In the genomic region with DNA sequence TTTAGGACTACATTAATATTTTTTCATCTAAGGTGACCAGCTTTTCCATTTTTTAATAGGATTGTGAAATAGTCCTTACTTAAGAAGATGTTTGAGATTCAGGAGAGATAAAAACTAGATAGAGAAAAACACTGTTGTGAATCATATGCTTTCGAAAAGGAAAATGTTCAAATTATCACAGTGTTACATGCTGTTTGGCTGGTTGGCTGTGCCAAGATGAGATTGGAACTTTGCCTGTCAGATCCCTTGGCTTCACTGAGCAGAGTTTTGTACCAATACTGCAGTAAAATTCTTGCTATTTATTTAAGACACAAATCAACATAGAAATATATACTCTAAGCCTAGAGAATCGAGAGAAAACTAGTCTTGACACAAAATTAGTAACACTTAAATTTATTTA, we compare ENCODE assay signal across 23 cellular contexts.
"Had no signal": no experiment of that assay in that cellular context is flagged by ENCODE, and none has a peak within 500 bp of the region (broad histone marks: within the 10 kb centered on the region; RNA-seq: fewer than 3 reads in every experiment).

No MANE protein-coding gene starts in this region.

- H3K27me3 Mint-ChIP-seq: activated naive CD4-positive, alpha-beta T cell treated with anti-CD3 and anti-CD28 coated beads, Interleukin-2, amount 50 U/mL, for 24 hours; activated T-cell treated with anti-CD3 and anti-CD28 coated beads, Interleukin-2, amount 50 U/mL, for 24 hours had no signal

- H3K36me3 ChIP-seq: WERI-Rb-1 had no signal

- H3K27me3 ChIP-seq: body of pancreas had no signal

- H3K27ac Mint-ChIP-seq: activated CD8-positive, alpha-beta T cell treated with anti-CD3 and anti-CD28 coated beads, Interleukin-2, amount 10 ng/mL, durations not matched to agents 7 days and 5 days; activated naive CD4-positive, alpha-beta T cell treated with anti-CD3 and anti-CD28 coated beads, Interleukin-2, amount 50 U/mL, for 24 hours; activated T-cell treated with anti-CD3 and anti-CD28 coated beads, Interleukin-2, amount 50 U/mL, for 24 hours; activated T-helper 1 cell treated with anti-CD3 and anti-CD28 coated beads, Interleukin-12 subunit alpha, Interleukin-12 subunit beta, Interleukin-2, Interleukin-4 antibody, amounts not matched to agents 30 ng/mL and 10 ng/mL and 1 ng/mL, durations not matched to agents 14 hours and 24 hours and 36 hours had no signal

- DNase-seq: activated CD4-positive, alpha-beta T cell treated with anti-CD3 and anti-CD28 coated beads for 4 hours; activated CD8-positive, alpha-beta memory T cell treated with anti-CD3 and anti-CD28 coated beads, Interleukin-2, amount 50 U/mL, for 48 hours; activated CD8-positive, alpha-beta T cell treated with anti-CD3 and anti-CD28 coated beads, Interleukin-2, amount 10 ng/mL, durations not matched to agents 7 days and 5 days; activated effector memory CD4-positive, alpha-beta T cell treated with Interleukin-2 at 50 U/mL for 16 hours; activated naive CD4-positive, alpha-beta T cell; activated T-cell treated with anti-CD3 and anti-CD28 coated beads, Interleukin-2, amount 50 U/mL, for 24 hours; aorta; NCI-H1092; NCI-H1417; NCI-H1930; NCI-H2171; NCI-H2227 treated with DMSO at 0.1 percent for 48 hours; NCI-H446 treated with DMSO at 0.1 percent for 48 hours; NCI-H524 treated with DMSO at 0.1 percent for 48 hours; NCI-H748 treated with DMSO at 0.1 percent for 48 hours; SIG-M5; T-helper 1 cell; WERI-Rb-1 had no signal

- H3K4me3 Mint-ChIP-seq: activated CD8-positive, alpha-beta T cell treated with anti-CD3 and anti-CD28 coated beads, Interleukin-2, amount 10 ng/mL, durations not matched to agents 7 days and 5 days; activated naive CD4-positive, alpha-beta T cell treated with anti-CD3 and anti-CD28 coated beads, Interleukin-2, amount 50 U/mL, for 24 hours; activated T-cell treated with anti-CD3 and anti-CD28 coated beads, Interleukin-2, amount 50 U/mL, for 24 hours; activated T-helper 1 cell treated with anti-CD3 and anti-CD28 coated beads, Interleukin-12 subunit alpha, Interleukin-12 subunit beta, Interleukin-2, Interleukin-4 antibody, amounts not matched to agents 30 ng/mL and 10 ng/mL and 1 ng/mL, durations not matched to agents 14 hours and 24 hours and 36 hours; central memory CD8-positive, alpha-beta T cell had no signal

- H3K27ac ChIP-seq: body of pancreas, WERI-Rb-1 had no signal

- H3K9me3 Mint-ChIP-seq: activated naive CD4-positive, alpha-beta T cell treated with anti-CD3 and anti-CD28 coated beads, Interleukin-2, amount 50 U/mL, for 24 hours; activated T-cell treated with anti-CD3 and anti-CD28 coated beads, Interleukin-2, amount 50 U/mL, for 24 hours; activated T-helper 1 cell treated with anti-CD3 and anti-CD28 coated beads, Interleukin-12 subunit alpha, Interleukin-12 subunit beta, Interleukin-2, Interleukin-4 antibody, amounts not matched to agents 30 ng/mL and 10 ng/mL and 1 ng/mL, durations not matched to agents 14 hours and 24 hours and 36 hours; central memory CD8-positive, alpha-beta T cell had no signal

- ATAC-seq: activated CD4-positive, CD25-positive, alpha-beta regulatory T cell treated with anti-CD3 and anti-CD28 coated beads, Interleukin-2, amount 50 U/mL, for 24 hours; activated CD8-positive, alpha-beta T cell treated with anti-CD3 and anti-CD28 coated beads, Interleukin-2, amount 10 ng/mL, durations not matched to agents 7 days and 5 days; body of pancreas had no signal

- H3K4me3 ChIP-seq: body of pancreas had no signal

- H3K9me3 ChIP-seq: body of pancreas had no signal

- H3K36me3 Mint-ChIP-seq: activated naive CD4-positive, alpha-beta T cell treated with anti-CD3 and anti-CD28 coated beads, Interleukin-2, amount 50 U/mL, for 24 hours had no signal
